In genomic region chr10:31912898-31913847, GRCh38 we compare ENCODE assay signal across 13 cellular contexts. TPM values are rescaled to one million over a fixed set of nuclear protein-coding genes. Genes with fewer than 3 reads are reported as not detected.
DNase-seq lines count a peak whose midpoint lies in the region; ATAC-seq and TF ChIP-seq lines count a peak whose summit lies in the region.
"Had no signal": no experiment of that assay in that cellular context is flagged by ENCODE, and none has a peak within 500 bp of the region (broad histone marks: within the 10 kb centered on the region; RNA-seq: fewer than 3 reads in every experiment).

No MANE protein-coding gene starts in this region.

- no peak for TF ChIP-seq CTCF in glutamatergic neuron (IDR thresholded peaks at IDR 0.05; ENCODE audit: partially characterized antibody, unreplicated experiment)

- no peaks in the 10 kb centered on the region for H3K9me3 Mint-ChIP-seq in glutamatergic neuron (ENCODE audit: unreplicated experiment)

- no peaks in the 10 kb centered on the region for H3K27me3 Mint-ChIP-seq in glutamatergic neuron (ENCODE audit: unreplicated experiment)

- H3K9me3 ChIP-seq in adipocyte (ENCODE audit: control insufficient read depth, low read length) (no peaks in the 10 kb centered on the region), skeletal muscle satellite cell (replicated peaks; ENCODE audit: low read length) (no peaks in the 10 kb centered on the region)
- H3K9me3 ChIP-seq: transverse colon had no signal

- DNase-seq in NCI-H1105 treated with DMSO at 0.1 percent for 48 hours (lab: John Stamatoyannopoulos, UW) (peak; percentile 0), NCI-H1105 (lab: John Stamatoyannopoulos, UW) (no peak), adipocyte (ENCODE audit: low read depth) (peak; percentile 46), glutamatergic neuron (no peak), T1000 (lab: John Stamatoyannopoulos, UW) (no peak), SHP77 treated with DMSO at 0.1 percent for 48 hours (lab: John Stamatoyannopoulos, UW) (no peak)
- DNase-seq: activated CD4-positive, CD25-positive, alpha-beta regulatory T cell treated with anti-CD3 and anti-CD28 coated beads, Interleukin-2, amount 50 U/mL, for 72 hours; foreskin melanocyte; Karpas-422; stimulated activated CD4-positive, alpha-beta T cell treated with anti-CD3 and anti-CD28 coated beads, Interleukin-1b, Interleukin-23, amount 100 ng/mL, for 48 hours; transverse colon had no signal

- peak overlapping the region; percentile 69 for H3K4me3 ChIP-seq in adipocyte (ENCODE audit: low read length)
- H3K4me3 ChIP-seq in skeletal muscle satellite cell (ENCODE audit: low read length): peak overlapping the region; percentile 11
- H3K4me3 ChIP-seq: transverse colon had no signal

- H3K9ac ChIP-seq in adipocyte (ENCODE audit: low read length) (peak overlapping the region; percentile 59), skeletal muscle satellite cell (ENCODE audit: low read depth, low read length) (no peak overlapping the region)

- ATAC-seq in HG03520 (IDR thresholded peaks at IDR 0.05; ENCODE audit: unreplicated experiment): no peak

- H3K4me2 ChIP-seq in skeletal muscle satellite cell (ENCODE audit: low read length): peak overlapping the region; percentile 52

- H3K4me1 ChIP-seq in adipocyte (ENCODE audit: control insufficient read depth, insufficient read depth, low read length) (peaks cover 37% of the 10 kb centered on the region), skeletal muscle satellite cell (ENCODE audit: control insufficient read depth, insufficient read depth, low read length) (peaks cover 27% of the 10 kb centered on the region)

- H3K36me3 Mint-ChIP-seq in glutamatergic neuron (ENCODE audit: unreplicated experiment): no peaks in the 10 kb centered on the region

- H3K36me3 ChIP-seq in adipocyte (ENCODE audit: control insufficient read depth, insufficient read depth, low read length, severe bottlenecking) (no peaks in the 10 kb centered on the region), skeletal muscle satellite cell (ENCODE audit: insufficient read depth, low read length) (peaks cover 4% of the 10 kb centered on the region)

- H3K27me3 ChIP-seq in adipocyte (replicated peaks; ENCODE audit: control insufficient read depth, insufficient read depth, low read length): no peaks in the 10 kb centered on the region
- H3K27me3 ChIP-seq in skeletal muscle satellite cell (ENCODE audit: control insufficient read depth, insufficient read depth, low read length): no peaks in the 10 kb centered on the region
- H3K27me3 ChIP-seq: transverse colon had no signal

- H3K4me3 Mint-ChIP-seq in glutamatergic neuron (ENCODE audit: unreplicated experiment): no peak overlapping the region

- peak overlapping the region; percentile 34 for H3K27ac Mint-ChIP-seq in glutamatergic neuron (ENCODE audit: unreplicated experiment)

- peaks cover 18% of the 10 kb centered on the region for H3K4me1 Mint-ChIP-seq in glutamatergic neuron (ENCODE audit: low read depth, unreplicated experiment)

RNA-seq across cellular contexts. Expression of gene ARHGAP12, which starts 15.5 kb away (rescaled TPM):
- 41.9 TPM for total RNA-seq in glutamatergic neuron (ENCODE audit: unreplicated experiment)
- total RNA-seq in skeletal muscle satellite cell (2012; rRNA removed): 31.2 and 38.0 TPM in 2 replicates

Comparison
In these comparisons a context has a peak if more than half of its experiments do, and no peak if none do; other contexts are left out.
1. DNase-seq: peak in NCI-H1105 treated with DMSO at 0.1 percent for 48 hours (single experiment) and adipocyte (single experiment); none in NCI-H1105 (single experiment), glutamatergic neuron (single experiment), T1000 (single experiment) and SHP77 treated with DMSO at 0.1 percent for 48 hours (single experiment).